Comparison of ENCODE assay signal across 25 cellular contexts in the genomic region with DNA sequence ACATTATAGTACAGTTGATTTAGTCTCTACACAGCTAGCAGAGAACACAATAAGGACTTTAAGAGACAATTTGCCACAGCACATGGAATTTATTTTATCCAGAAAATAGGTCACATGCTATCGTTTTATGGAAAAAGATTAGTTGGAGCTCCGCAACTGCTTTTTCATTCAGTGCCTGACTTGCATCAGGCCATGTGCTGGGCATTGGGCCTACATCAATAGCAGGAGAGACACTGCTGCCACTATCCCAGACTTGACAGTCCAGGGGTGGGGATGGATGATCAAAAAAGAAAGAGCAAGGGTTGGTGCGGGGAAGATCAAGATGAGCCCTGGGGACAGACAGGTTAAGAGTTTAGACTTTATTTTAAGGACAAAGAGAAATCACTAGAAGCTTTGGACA.
"Had no signal": no experiment of that assay in that cellular context is flagged by ENCODE, and none has a peak within 500 bp of the region (broad histone marks: within the 10 kb centered on the region; RNA-seq: fewer than 3 reads in every experiment).

No MANE protein-coding gene starts in this region.

- H3K36me3 Mint-ChIP-seq: activated naive CD4-positive, alpha-beta T cell treated with anti-CD3 and anti-CD28 coated beads, Interleukin-2, amount 50 U/mL, for 24 hours had no signal

- H3K27ac ChIP-seq: epithelial cell of prostate, esophagus squamous epithelium, foreskin keratinocyte, left ventricle myocardium inferior, neutrophil, ovary, testis, transverse colon had no signal

- H3K4me1 ChIP-seq: foreskin keratinocyte, left ventricle myocardium inferior, testis, transverse colon had no signal

- H3K36me3 ChIP-seq: esophagus squamous epithelium, left ventricle myocardium inferior, neutrophil, ovary, transverse colon had no signal

- H3K9me3 ChIP-seq: esophagus squamous epithelium, left ventricle myocardium inferior, mucosa of descending colon, neutrophil, ovary, testis, transverse colon had no signal

- H3K4me3 ChIP-seq: esophagus squamous epithelium, left ventricle myocardium inferior, mucosa of descending colon, ovary, testis, transverse colon had no signal

- H3K9me3 Mint-ChIP-seq: activated CD8-positive, alpha-beta T cell treated with anti-CD3 and anti-CD28 coated beads for 36 hours; activated naive CD4-positive, alpha-beta T cell treated with anti-CD3 and anti-CD28 coated beads, Interleukin-2, amount 50 U/mL, for 24 hours; activated naive CD8-positive, alpha-beta T cell treated with anti-CD3 and anti-CD28 coated beads, Interleukin-2, amount 50 U/mL, for 24 hours; activated T-cell treated with anti-CD3 and anti-CD28 coated beads, Interleukin-2, amount 50 U/mL, for 4 hours; activated T-helper 2 cell treated with anti-CD3 and anti-CD28 coated beads, Interferon-gamma antibody, Interleukin-2, Interleukin-4, amounts not matched to agents 10 μg/mL and 5 μg/mL and 100 μg/mL, durations not matched to agents 14 hours and 24 hours and 36 hours; nephron progenitor cell; T-helper 2 cell treated with Interferon-gamma antibody and Interleukin-4, amounts not matched to agents 5 μg/mL and 100 μg/mL, for 36 hours had no signal

- H3K4me3 Mint-ChIP-seq: activated B cell treated with CpG ODN at 0.5 μM for 24 hours; activated CD8-positive, alpha-beta T cell treated with anti-CD3 and anti-CD28 coated beads for 36 hours; activated naive CD4-positive, alpha-beta T cell treated with anti-CD3 and anti-CD28 coated beads, Interleukin-2, amount 50 U/mL, for 24 hours; activated naive CD8-positive, alpha-beta T cell treated with anti-CD3 and anti-CD28 coated beads, Interleukin-2, amount 50 U/mL, for 24 hours; activated T-cell treated with anti-CD3 and anti-CD28 coated beads, Interleukin-2, amount 50 U/mL, for 4 hours; nephron progenitor cell; T-helper 2 cell treated with Interferon-gamma antibody and Interleukin-4, amounts not matched to agents 5 μg/mL and 100 μg/mL, for 36 hours had no signal

- H3K4me1 Mint-ChIP-seq: activated B cell treated with CpG ODN at 0.5 μM for 24 hours; activated naive CD4-positive, alpha-beta T cell treated with anti-CD3 and anti-CD28 coated beads, Interleukin-2, amount 50 U/mL, for 24 hours; nephron progenitor cell had no signal

- H3K27me3 ChIP-seq: esophagus squamous epithelium, neutrophil, ovary, testis, transverse colon had no signal

- H3K27ac Mint-ChIP-seq: activated B cell treated with CpG ODN at 0.5 μM for 24 hours; activated CD8-positive, alpha-beta T cell treated with anti-CD3 and anti-CD28 coated beads for 36 hours; activated naive CD4-positive, alpha-beta T cell treated with anti-CD3 and anti-CD28 coated beads, Interleukin-2, amount 50 U/mL, for 24 hours; activated naive CD8-positive, alpha-beta T cell treated with anti-CD3 and anti-CD28 coated beads, Interleukin-2, amount 50 U/mL, for 24 hours; activated T-helper 2 cell treated with anti-CD3 and anti-CD28 coated beads, Interferon-gamma antibody, Interleukin-2, Interleukin-4, amounts not matched to agents 10 μg/mL and 5 μg/mL and 100 μg/mL, durations not matched to agents 14 hours and 24 hours and 36 hours; nephron progenitor cell; progenitor cell of endocrine pancreas; T-helper 2 cell treated with Interferon-gamma antibody and Interleukin-4, amounts not matched to agents 5 μg/mL and 100 μg/mL, for 36 hours had no signal

- ATAC-seq: activated CD8-positive, alpha-beta T cell treated with anti-CD3 and anti-CD28 coated beads for 36 hours; activated naive CD8-positive, alpha-beta T cell treated with anti-CD3 and anti-CD28 coated beads, Interleukin-2, amount 50 U/mL, for 24 hours; activated T-cell treated with anti-CD3 and anti-CD28 coated beads, Interleukin-2, amount 50 U/mL, for 4 hours; foreskin keratinocyte; mucosa of descending colon had no signal

- DNase-seq: activated B cell treated with CpG ODN at 0.5 μM for 24 hours; activated CD4-positive, alpha-beta T cell treated with anti-CD3 and anti-CD28 coated beads, Interleukin-2, amount 50 U/mL, for 1 hour; activated CD8-positive, alpha-beta T cell treated with anti-CD3 and anti-CD28 coated beads for 36 hours; activated naive CD8-positive, alpha-beta T cell treated with anti-CD3 and anti-CD28 coated beads, Interleukin-2, amount 50 U/mL, for 24 hours; activated T-cell treated with anti-CD3 and anti-CD28 coated beads, Interleukin-2, amount 50 U/mL, for 4 hours; amygdala; dermis blood vessel endothelial cell; effector CD4-positive, alpha-beta T cell; esophagus squamous epithelium; foreskin keratinocyte; left ventricle myocardium inferior; mucosa of descending colon; nephron progenitor cell; ovary; stimulated activated CD4-positive, alpha-beta T cell treated with anti-CD3 and anti-CD28 coated beads, Interleukin-2, amount 100 ng/mL, for 48 hours; stimulated activated naive CD4-positive, alpha-beta T cell treated with Interleukin-2 at 50 U/mL for 16 hours; T-helper 1 cell; testis; transverse colon had no signal
